8 cellular contexts compared by ENCODE assay signal in genomic region chr10:96831200-96831866, GRCh38. TPM values are rescaled to one million over a fixed set of nuclear protein-coding genes. Genes with fewer than 3 reads are reported as not detected.
DNase-seq lines count a peak whose midpoint lies in the region; ATAC-seq and TF ChIP-seq lines count a peak whose summit lies in the region.

No MANE protein-coding gene starts in this region.

- peak overlapping the region; percentile 95 for H4K91ac ChIP-seq in trophoblast cell (ENCODE audit: low read depth, low read length)

- H2BK5ac ChIP-seq in trophoblast cell (ENCODE audit: low read depth, low read length, poor library complexity): peak overlapping the region; percentile 85

- H2BK12ac ChIP-seq in trophoblast cell (ENCODE audit: low read length): peak overlapping the region; percentile 40

- WGBS in trophoblast cell (ENCODE audit: extremely low coverage, insufficient coverage, insufficient read length): no CpG with 5 or more reads among the region's 14 CpGs

- no peak overlapping the region for H3K18ac ChIP-seq in trophoblast cell (ENCODE audit: low read length)

- peaks cover 22% of the 10 kb centered on the region for H4K20me1 ChIP-seq in PC-3 (ENCODE audit: low read length)

- H3K4me1 ChIP-seq in ES-I3 (ENCODE audit: insufficient read depth, low read length) (peaks cover 7% of the 10 kb centered on the region), PC-3 (ENCODE audit: insufficient read depth, low read length) (peaks cover 27% of the 10 kb centered on the region), trophoblast cell (ENCODE audit: control insufficient read depth in 1 of 2, insufficient read depth in 2 of 2, low read length in 2 of 2) (no peaks in the 10 kb centered on the region)

- H3K4me3 ChIP-seq in PC-3 (ENCODE audit: low read length) (peak overlapping the region; percentile 77), epithelial cell of proximal tubule (ENCODE audit: low read depth, low read length) (peak overlapping the region; percentile 64), trophoblast cell (ENCODE audit: low read depth, low read length) (peak overlapping the region; percentile 72)

- no peak overlapping the region for H3K4ac ChIP-seq in trophoblast cell (ENCODE audit: low read depth, low read length)

- H2AFZ ChIP-seq in PC-3 (ENCODE audit: low read length) (peak overlapping the region; percentile 82), trophoblast cell (ENCODE audit: insufficient read depth, low read length, poor library complexity) (peak overlapping the region; percentile 93)

- no peak overlapping the region for H2AK5ac ChIP-seq in trophoblast cell (ENCODE audit: low read length)

- ATAC-seq in PC-3: no peak
- no peak for ATAC-seq in GM19455 (IDR thresholded peaks at IDR 0.05; ENCODE audit: unreplicated experiment)
- ATAC-seq in HG02610 (IDR thresholded peaks at IDR 0.05; ENCODE audit: unreplicated experiment): no peak

- H3F3A ChIP-seq in PC-3 (ENCODE audit: low read length, unreplicated experiment): no peaks in the 10 kb centered on the region

- H3K36me3 ChIP-seq in ES-I3 (ENCODE audit: insufficient read depth, low read length): no peaks in the 10 kb centered on the region
- H3K36me3 ChIP-seq in PC-3 (ENCODE audit: low read depth, low read length): no peaks in the 10 kb centered on the region
- no peaks in the 10 kb centered on the region for H3K36me3 ChIP-seq in trophoblast cell (ENCODE audit: control insufficient read depth in 1 of 2, insufficient read depth in 2 of 2, low read length in 2 of 2)

- H3K79me2 ChIP-seq in PC-3 (ENCODE audit: low read length): peaks cover 36% of the 10 kb centered on the region
- peaks cover 13% of the 10 kb centered on the region for H3K79me2 ChIP-seq in trophoblast cell (ENCODE audit: control insufficient read depth, insufficient read depth, low read length, poor library complexity)

- intact Hi-C loops in PC-3 (cut with micrococcal nuclease): loop anchor here (5.0 kb wide), 2 partner anchors 109 to 196 kb away; partner anchors contain the start of gene PIK3AP1

- H3K9me3 ChIP-seq in ES-I3 (ENCODE audit: control insufficient read depth, insufficient read depth, low read length) (no peaks in the 10 kb centered on the region), PC-3 (ENCODE audit: low read length) (no peaks in the 10 kb centered on the region), trophoblast cell (ENCODE audit: insufficient read depth, low read depth, low read length) (no peaks in the 10 kb centered on the region)

- H4K12ac ChIP-seq in trophoblast cell (ENCODE audit: low read depth, low read length): peak overlapping the region; percentile 64

- peak overlapping the region; percentile 71 for H3K9ac ChIP-seq in ES-I3 (ENCODE audit: low read depth, low read length)
- peak overlapping the region; percentile 66 for H3K9ac ChIP-seq in PC-3 (ENCODE audit: low read length)
- peak overlapping the region; percentile 74 for H3K9ac ChIP-seq in trophoblast cell (ENCODE audit: low read length)

- peak overlapping the region; percentile 93 for H4K8ac ChIP-seq in trophoblast cell (ENCODE audit: low read depth, low read length)

- POLR2A ChIA-PET in PC-3 (lab: Charles Lee; ENCODE audit: unreplicated experiment): no interaction called here

- TSS peak; percentile 79 for BruUV-seq in PC-3 (replicated peaks; lab: Mats Ljungman, UMichigan)

- peak overlapping the region; percentile 75 for H2BK120ac ChIP-seq in trophoblast cell (ENCODE audit: insufficient read depth, low read length, poor library complexity)

- peak overlapping the region; percentile 58 for H3K27ac ChIP-seq in PC-3 (ENCODE audit: low read length)
- H3K27ac ChIP-seq in trophoblast cell (ENCODE audit: low read depth, low read length): peak overlapping the region; percentile 98

- CTCF ChIA-PET in PC-3 (lab: Charles Lee): no interaction called here

- DNase-seq in PC-3 (no peak), epithelial cell of proximal tubule (ENCODE audit: low read depth) (peak; percentile 37), trophoblast cell (no peak), DMS 273 (lab: John Stamatoyannopoulos, UW; ENCODE audit: unreplicated experiment) (no peak)
- no peak for DNase-seq in stimulated activated CD4-positive, alpha-beta T cell treated with anti-CD3 and anti-CD28 coated beads, Interleukin-12 subunit alpha, Interleukin-12 subunit beta, amount 100 ng/mL, for 4 hours

- H3K79me1 ChIP-seq in trophoblast cell (ENCODE audit: low read length): peaks cover 12% of the 10 kb centered on the region

- H3K23ac ChIP-seq in trophoblast cell (ENCODE audit: low read length): no peak overlapping the region

- TF ChIP-seq CTCF in PC-3 (conservative IDR thresholded peaks at IDR 0.05; ENCODE audit: low read depth, low read length) (no peak), epithelial cell of proximal tubule (conservative IDR thresholded peaks at IDR 0.05; ENCODE audit: low read depth, low read length) (no peak)

- H3K9me2 ChIP-seq in PC-3 (replicated peaks; ENCODE audit: low read length): no peaks in the 10 kb centered on the region

- H3K4me2 ChIP-seq in PC-3 (ENCODE audit: low read length): peak overlapping the region; percentile 79
- peak overlapping the region; percentile 94 for H3K4me2 ChIP-seq in trophoblast cell (ENCODE audit: low read length)

- peak overlapping the region; percentile 77 for H3K14ac ChIP-seq in trophoblast cell (ENCODE audit: low read length)

- H3K27me3 ChIP-seq in PC-3 (ENCODE audit: low read length) (no peaks in the 10 kb centered on the region), trophoblast cell (ENCODE audit: insufficient read depth, low read length) (no peaks in the 10 kb centered on the region)

RNA-seq across cellular contexts. Expression of gene LCOR, which starts 0.8 kb away (rescaled TPM):
- total RNA-seq in PC-3 (2014; rRNA removed) (10.5 and 21.0 TPM in 2 replicates), epithelial cell of proximal tubule (10.4 and 17.2 TPM in 2 replicates)
- 28.6 and 28.8 TPM in 2 replicates for polyA plus RNA-seq in trophoblast cell (2013)
